8 cellular contexts compared by ENCODE assay signal in the genomic region with DNA sequence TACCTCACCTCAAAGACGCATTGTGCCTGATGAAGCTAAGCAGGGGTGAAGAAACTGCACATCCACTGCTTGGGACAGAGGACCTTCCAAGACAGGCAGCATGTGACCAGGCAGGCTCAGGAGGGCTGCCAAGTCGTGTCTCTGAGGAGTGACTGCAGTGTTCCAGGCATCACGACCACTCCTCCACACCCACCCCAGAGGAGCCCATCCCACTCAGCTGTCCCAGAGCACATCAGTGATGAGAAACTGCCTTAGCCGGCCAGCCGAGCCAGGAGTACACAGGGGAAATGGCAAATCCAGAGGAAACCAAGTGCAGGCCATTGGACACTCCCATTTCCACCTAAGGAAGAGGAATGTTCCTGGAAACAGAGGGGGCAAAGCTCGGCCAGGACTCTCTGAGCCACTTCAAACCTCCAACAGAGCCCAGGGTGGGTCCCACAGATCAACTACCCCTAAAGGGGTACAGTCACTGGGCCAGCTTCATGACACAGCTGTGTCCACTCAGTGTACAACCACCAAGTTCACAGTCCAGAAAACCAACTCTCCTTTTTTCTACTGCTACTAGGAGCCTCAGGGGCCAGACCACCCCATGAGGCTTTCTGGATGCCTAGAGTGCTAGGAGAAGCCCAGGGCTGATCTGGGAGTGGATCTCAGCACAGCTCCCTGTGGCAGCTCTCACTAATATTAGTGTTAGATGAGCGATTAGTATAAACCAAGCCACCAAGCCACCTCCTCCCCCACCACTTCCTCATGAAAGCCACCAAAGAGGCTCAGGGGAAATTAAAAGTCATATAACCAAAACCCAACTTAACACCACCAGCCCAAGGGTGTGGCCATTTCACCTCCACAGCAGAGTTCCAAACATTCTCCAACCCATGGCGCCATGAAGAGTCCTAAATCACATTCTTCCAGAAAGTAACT. TPM values are rescaled to one million over a fixed set of nuclear protein-coding genes. Genes with fewer than 3 reads are reported as not detected.
DNase-seq lines count a peak whose midpoint lies in the region; ATAC-seq, FAIRE-seq and TF ChIP-seq lines count a peak whose summit lies in the region.

No MANE protein-coding gene starts in this region.

- H3K79me2 ChIP-seq in astrocyte (ENCODE audit: insufficient read depth, low read length), result peaks cover 98% of the 10 kb centered on the region

- H3K9me3 ChIP-seq in astrocyte (ENCODE audit: insufficient read depth, low read depth, low read length) (no peaks in the 10 kb centered on the region), lung (ENCODE audit: control insufficient read depth in 2 of 2, insufficient read depth in 1 of 2, low read length in 1 of 2) (no peaks in the 10 kb centered on the region), transverse colon (no peaks in the 10 kb centered on the region)

- peaks cover 53% of the 10 kb centered on the region for H3K4me1 Mint-ChIP-seq in astrocyte (ENCODE audit: low read depth, unreplicated experiment)

- no peak overlapping the region for H3K9ac ChIP-seq in astrocyte (ENCODE audit: low read length)

- H3K36me3 Mint-ChIP-seq in astrocyte (ENCODE audit: low read depth, unreplicated experiment), result peaks cover 26% of the 10 kb centered on the region

- H4K20me1 ChIP-seq in astrocyte (ENCODE audit: insufficient read depth, low read length), result peaks cover 77% of the 10 kb centered on the region

- no peaks in the 10 kb centered on the region for H3K9me3 Mint-ChIP-seq in astrocyte (ENCODE audit: unreplicated experiment)

- H3K4me1 ChIP-seq in astrocyte (ENCODE audit: insufficient read depth, low read length) (peaks cover 41% of the 10 kb centered on the region), lung (ENCODE audit: control insufficient read depth in 2 of 2, insufficient read depth in 2 of 2, low read length in 2 of 2) (peaks cover 22% of the 10 kb centered on the region in 2 donors), transverse colon (peaks cover 12 to 77% (median 37%) of the 10 kb centered on the region in 4 donors)

- TF ChIP-seq CTCF in astrocyte (IDR thresholded peaks at IDR 0.05; ENCODE audit: insufficient read depth, low read depth, low read length) (no peak), lung (IDR thresholded peaks at IDR 0.05; ENCODE audit: control extremely low read depth, extremely low read depth) (no peak), transverse colon (IDR thresholded peaks at IDR 0.05) (no peak)

- peaks cover 12% of the 10 kb centered on the region for H3K36me3 ChIP-seq in astrocyte (ENCODE audit: insufficient read depth, low read length)
- H3K36me3 ChIP-seq in lung (ENCODE audit: control insufficient read depth in 2 of 2, insufficient read depth in 2 of 2, low read length in 2 of 2), result peaks cover 0 to 2% of the 10 kb centered on the region in 2 donors
- H3K36me3 ChIP-seq in transverse colon, result no peaks in the 10 kb centered on the region

- H3K27me3 Mint-ChIP-seq in astrocyte (ENCODE audit: low read depth, unreplicated experiment), result no peaks in the 10 kb centered on the region

- no peak for TF ChIP-seq POLR2A in transverse colon (IDR thresholded peaks at IDR 0.05)

- no peak overlapping the region for H3K4me3 ChIP-seq in astrocyte (ENCODE audit: insufficient read depth, low read depth, low read length)
- H3K4me3 ChIP-seq in lung, result no peak overlapping the region
- H3K4me3 ChIP-seq in transverse colon, result no peak overlapping the region

- H3K4me2 ChIP-seq in astrocyte (ENCODE audit: low read length), result peak overlapping the region; percentile 45

- H3K27ac Mint-ChIP-seq in astrocyte (ENCODE audit: unreplicated experiment), result peak overlapping the region; percentile 34

- H3K27me3 ChIP-seq in astrocyte (ENCODE audit: insufficient read depth, low read length), result no peaks in the 10 kb centered on the region
- no peaks in the 10 kb centered on the region for H3K27me3 ChIP-seq in lung (ENCODE audit: control insufficient read depth, insufficient read depth)
- no peaks in the 10 kb centered on the region for H3K27me3 ChIP-seq in transverse colon

- intact Hi-C loops in transverse colon (cut with DNase I; ENCODE audit: low total_unique reads), result loop anchor here (5.0 kb wide), 1 partner anchor 268 kb away; no protein-coding TSS in a partner anchor

- WGBS in lung, 2 donors, result 44 to 46% methylated on average over 8 of the region's 8 CpGs
- WGBS in transverse colon (ENCODE audit: low coverage in 1 of 2), 2 donors, result 38% methylated on average over 7 of the region's 8 CpGs; no CpG with 5 or more reads in 1 of the 2 donors

- DNase-seq in activated CD4-positive, alpha-beta T cell treated with anti-CD3 and anti-CD28 coated beads for 4 hours, result peak; percentile 41 to 46
- DNase-seq in activated CD4-positive, alpha-beta T cell treated with anti-CD3 and anti-CD28 coated beads for 48 hours, result no peak
- DNase-seq in astrocyte (ENCODE audit: low read depth) (no peak), lung (ENCODE audit: low spot score) (no peak), transverse colon (no peak), DMS53 treated with DMSO at 0.1 percent for 48 hours (lab: John Stamatoyannopoulos, UW; ENCODE audit: unreplicated experiment) (no peak)

- in situ Hi-C loops in transverse colon (cut with MboI; ENCODE audit: low pct_ligation_motif_present in 1 of 4, low pct_unique_long_range_greater_than_20kb in 1 of 4, low sequenced_read_pairs in 3 of 4), result no loop called here

- no peak overlapping the region for H2AFZ ChIP-seq in astrocyte (ENCODE audit: low read depth, low read length)

- ATAC-seq in lung (ENCODE audit: insufficient read depth, low FRiP score), result no peak
- ATAC-seq in GM21786 (IDR thresholded peaks at IDR 0.05; ENCODE audit: unreplicated experiment), result no peak
- ATAC-seq in HG03354 (IDR thresholded peaks at IDR 0.05; ENCODE audit: poor library complexity, severe bottlenecking, unreplicated experiment), result no peak

- no peak for FAIRE-seq in astrocyte (lab: Jason Lieb, UNC)

- TF ChIP-seq EP300 in transverse colon (IDR thresholded peaks at IDR 0.05; ENCODE audit: low read depth), result no peak

- H3K27ac ChIP-seq in astrocyte (ENCODE audit: low read depth, low read length), result no peak overlapping the region
- H3K27ac ChIP-seq in lung (ENCODE audit: low read depth in 1 of 2, low read length in 1 of 2), result peak overlapping the region; percentile 57 to 92
- H3K27ac ChIP-seq in transverse colon, result peak overlapping the region; percentile 47 to 87 (median 55)

- peak overlapping the region; percentile 50 for H3K4me3 Mint-ChIP-seq in astrocyte (ENCODE audit: unreplicated experiment)

RNA-seq across cellular contexts. Expression of a gene that starts 15.4 kb away (rescaled TPM):
- total RNA-seq in astrocyte (126 and 151 TPM in 2 replicates), lung (100 to 1,000 TPM in 1 of 2 donors, 10 to 100 TPM in 1; 81.1 to 117 TPM), transverse colon (100 to 1,000 TPM; 101 to 328 (median 198) TPM)
- 10 to 100 TPM; 81.3 to 100.0 TPM for polyA plus RNA-seq in lung

RNA-seq across cellular contexts. Expression of a gene that starts 41.6 kb away (rescaled TPM):
- 2,157 and 2,549 TPM in 2 replicates for total RNA-seq in astrocyte
- total RNA-seq in lung, result over 10,000 TPM in 1 of 2 donors, under 1 TPM in 1; under 0.01 to 10,045 TPM
- polyA plus RNA-seq in lung, result not detected
- under 1 TPM; under 0.01 TPM for total RNA-seq in transverse colon

RNA-seq across cellular contexts. Expression of a gene that starts 42.9 kb away (rescaled TPM):
- total RNA-seq in astrocyte, result 2,477 and 2,591 TPM in 2 replicates
- total RNA-seq in lung, result 1,000 to 10,000 TPM in 1 of 2 donors, under 1 TPM in 1; under 0.01 to 2,200 TPM
- not detected for polyA plus RNA-seq in lung
- under 1 TPM in 3 of 4 donors, not detected in 1; under 0.01 TPM for total RNA-seq in transverse colon

RNA-seq across cellular contexts. Expression of a gene that starts 49.2 kb away (rescaled TPM):
- total RNA-seq in astrocyte (1,543 and 1,660 TPM in 2 replicates), lung (1,000 to 10,000 TPM; 1,492 to 1,979 TPM), transverse colon (1,000 to 10,000 TPM in 3 of 4 donors, 100 to 1,000 TPM in 1; 660 to 2,105 (median 1,778) TPM)
- polyA plus RNA-seq in lung, result 1,000 to 10,000 TPM; 2,934 to 3,190 TPM

RNA-seq across cellular contexts. Expression of a gene that starts 52.0 kb away (rescaled TPM):
- total RNA-seq in astrocyte (2.5 and 2.7 TPM in 2 replicates), lung (1 to 10 TPM; 1.2 to 5.9 TPM), transverse colon (1 to 10 TPM in 1 of 4 donors, under 1 TPM in 1, not detected in 2; 0.95 to 1.9 TPM)
- polyA plus RNA-seq in lung, result 1 to 10 TPM in 1 of 2 donors, under 1 TPM in 1; 0.95 to 2.2 TPM

Comparison
In these comparisons a context has a peak if more than half of its experiments do, and no peak if none do; other contexts are left out.
1. DNase-seq: peak in activated CD4-positive, alpha-beta T cell treated with anti-CD3 and anti-CD28 coated beads for 4 hours (2 of 2); none in activated CD4-positive, alpha-beta T cell treated with anti-CD3 and anti-CD28 coated beads for 48 hours (single experiment), astrocyte (single experiment), lung (single experiment), transverse colon (single experiment) and DMS53 treated with DMSO at 0.1 percent for 48 hours (single experiment).